11 cellular contexts compared by ENCODE assay signal in genomic region chr14:89284368-89285058, GRCh38.
DNase-seq lines count a peak whose midpoint lies in the region; ATAC-seq and TF ChIP-seq lines count a peak whose summit lies in the region.
"Had no signal": no experiment of that assay in that cellular context is flagged by ENCODE, and none has a peak within 500 bp of the region (broad histone marks: within the 10 kb centered on the region; RNA-seq: fewer than 3 reads in every experiment).

No MANE protein-coding gene starts in this region.

- intact Hi-C loops in A673 (cut with micrococcal nuclease; ENCODE audit: unreplicated experiment) (no loop called here), Right ventricle myocardium superior (cut with DNase I) (no loop called here)

- ATAC-seq in HG02970 (IDR thresholded peaks at IDR 0.05; ENCODE audit: low FRiP score, unreplicated experiment) = no peak
- ATAC-seq in Right ventricle myocardium superior (ENCODE audit: poor library complexity) = no peak

- H3K27me3 Mint-ChIP-seq in neural crest cell (ENCODE audit: low read depth) = no peaks in the 10 kb centered on the region

- H3K4me3 ChIP-seq in HEK293 (ENCODE audit: low read depth, low read length) (no peak overlapping the region), brain microvascular endothelial cell (ENCODE audit: low read depth, low read length) (no peak overlapping the region), A673 (ENCODE audit: low read depth, low read length, poor library complexity, severe bottlenecking) (no peak overlapping the region)

- CTCF ChIA-PET in HEK293 (lab: Yijun Ruan, JAX) (interaction anchor here (0.6 kb wide), 1 partner anchor 1186 kb away, joined by 3 read pairs; no protein-coding TSS in a partner anchor), A673 (lab: Charles Lee) (no interaction called here)

- H3K4me1 ChIP-seq in HEK293 (ENCODE audit: control insufficient read depth, insufficient read depth, low read length) (peaks cover 8% of the 10 kb centered on the region; the same call in 1 of the 2 replicates), A673 (ENCODE audit: insufficient read depth, low read length, poor library complexity, severe bottlenecking) (no peaks in the 10 kb centered on the region)
- H3K4me1 ChIP-seq: Caco-2 had no signal

- no peaks in the 10 kb centered on the region for H3K36me3 ChIP-seq in HEK293 (ENCODE audit: control insufficient read depth in 2 of 2, insufficient read depth in 1 of 2, low read length in 2 of 2)
- H3K36me3 ChIP-seq in brain microvascular endothelial cell (replicated peaks) = peaks cover 2% of the 10 kb centered on the region
- no peaks in the 10 kb centered on the region for H3K36me3 ChIP-seq in A673 (ENCODE audit: insufficient read depth, low read length, poor library complexity, severe bottlenecking)

- H3K4me1 Mint-ChIP-seq in neural crest cell = no peaks in the 10 kb centered on the region

- no TSS peak for BruUV-seq in A673 (replicated peaks; lab: Mats Ljungman, UMichigan)

- H3K27ac ChIP-seq in HEK293 (ENCODE audit: extremely low read depth, low read depth, low read length) (no peak overlapping the region), brain microvascular endothelial cell (no peak overlapping the region), A673 (ENCODE audit: low read depth, low read length, poor library complexity, severe bottlenecking) (no peak overlapping the region)

- no peaks in the 10 kb centered on the region for H3K9me3 ChIP-seq in HEK293 (ENCODE audit: control insufficient read depth, insufficient read depth, low read depth, low read length)
- no peaks in the 10 kb centered on the region for H3K9me3 ChIP-seq in A673 (ENCODE audit: low read depth, low read length, poor library complexity, severe bottlenecking)
- H3K9me3 ChIP-seq: Caco-2 had no signal

- H3K36me3 Mint-ChIP-seq in neural crest cell (ENCODE audit: low read depth) = peaks cover 4% of the 10 kb centered on the region

- DNase-seq in DMS153 (lab: John Stamatoyannopoulos, UW) (peak; percentile 86), brain microvascular endothelial cell (peak; percentile 33), neural crest cell (ENCODE audit: low read depth, low spot score) (no peak), A673 (ENCODE audit: low spot score) (no peak), Right ventricle myocardium superior (no peak)
- DNase-seq: activated T-cell treated with anti-CD3 and anti-CD28 coated beads, Interleukin-2, amount 50 U/mL, for 1 hour; Caco-2; MV-4-11; stimulated activated CD4-positive, alpha-beta T cell treated with anti-CD3 and anti-CD28 coated beads, Interleukin-2, amount 100 ng/mL, for 48 hours had no signal

- POLR2A ChIA-PET in HEK293 (lab: Yijun Ruan, JAX) = no interaction called here
- POLR2A ChIA-PET in A673 (lab: Charles Lee; ENCODE audit: low non-redundant PET) = no interaction called here

- no peaks in the 10 kb centered on the region for H3K9me3 Mint-ChIP-seq in neural crest cell

- H3K27me3 ChIP-seq in brain microvascular endothelial cell (replicated peaks) (no peaks in the 10 kb centered on the region), A673 (replicated peaks; ENCODE audit: insufficient read depth, low read depth, low read length, poor library complexity) (no peaks in the 10 kb centered on the region)

- H3K4me3 Mint-ChIP-seq in neural crest cell = no peak overlapping the region

- TF ChIP-seq CTCF in HEK293 (tag by site-specific recombination; IDR thresholded peaks at IDR 0.05) (no peak), brain microvascular endothelial cell (IDR thresholded peaks at IDR 0.05; ENCODE audit: low read depth, low read length, missing control alignments) (no peak), neural crest cell (conservative IDR thresholded peaks at IDR 0.05) (no peak), A673 (conservative IDR thresholded peaks at IDR 0.05; ENCODE audit: low read depth, low read length) (no peak)

- in situ Hi-C loops in brain microvascular endothelial cell (cut with HindIII; ENCODE audit: low pct_ligation_motif_present, low sequenced_read_pairs) = no loop called here

- H3K27ac Mint-ChIP-seq in neural crest cell (ENCODE audit: unreplicated experiment) = peak overlapping the region; percentile 13

TF ChIP-seq in HEK293, 187 proteins besides CTCF, POLR2A, EP300 and RAD21:
- TF ChIP-seq ZNF701 (tag by site-specific recombination; IDR thresholded peaks at IDR 0.05) (no peak), ZNF843 (tag by site-specific recombination; IDR thresholded peaks at IDR 0.05) (no peak), ZNF585B (tag by site-specific recombination; IDR thresholded peaks at IDR 0.05) (no peak), GFI1B (tag by site-specific recombination; IDR thresholded peaks at IDR 0.05) (no peak), ZNF677 (tag by site-specific recombination; IDR thresholded peaks at IDR 0.05) (no peak), ZNF654 (tag by site-specific recombination; IDR thresholded peaks at IDR 0.05; ENCODE audit: low read depth) (no peak), ZNF404 (tag by site-specific recombination; IDR thresholded peaks at IDR 0.05) (no peak), TCF7L2 (IDR thresholded peaks at IDR 0.05; ENCODE audit: borderline replicate concordance, low read depth, low read length) (no peak), SCRT2 (tag by site-specific recombination; IDR thresholded peaks at IDR 0.05) (peak; percentile 73), SP2 (tag by site-specific recombination; IDR thresholded peaks at IDR 0.05) (no peak), ZNF600 (tag by site-specific recombination; IDR thresholded peaks at IDR 0.05) (0 out of 2 replicates have a peak, but pooled peaks have one; percentile 25), ZNF530 (tag by site-specific recombination; IDR thresholded peaks at IDR 0.05; ENCODE audit: low read depth) (no peak), ZNF544 (tag by site-specific recombination; IDR thresholded peaks at IDR 0.05) (no peak), ZNF768 (tag by site-specific recombination; IDR thresholded peaks at IDR 0.05) (no peak)

Comparison
In these comparisons a context has a peak if more than half of its experiments do, and no peak if none do; other contexts are left out.
1. DNase-seq: peak in DMS153 (single experiment) and brain microvascular endothelial cell (single experiment); none in neural crest cell (single experiment), A673 (single experiment) and Right ventricle myocardium superior (single experiment).